In genomic region chr4:76569695-76570094, GRCh38 we compare ENCODE assay signal across 18 cellular contexts.
A peak's percentile ranks its signal among the peaks of the same experiment; 100 is the strongest.
DNase-seq lines count a peak whose midpoint lies in the region; ATAC-seq and TF ChIP-seq lines count a peak whose summit lies in the region.
"Had no signal": no experiment of that assay in that cellular context is flagged by ENCODE, and none has a peak within 500 bp of the region (broad histone marks: within the 10 kb centered on the region; RNA-seq: fewer than 3 reads in every experiment).

No MANE protein-coding gene starts in this region.

- H3K27ac Mint-ChIP-seq in endodermal cell = no peak overlapping the region
- H3K27ac Mint-ChIP-seq in nephron = peak overlapping the region in 2 of 3 experiments; percentile 30 to 39
- H3K27ac Mint-ChIP-seq: activated naive CD4-positive, alpha-beta T cell treated with anti-CD3 and anti-CD28 coated beads for 36 hours; CD4-positive, CD25-positive, alpha-beta regulatory T cell had no signal

- H3K9ac ChIP-seq in endodermal cell (ENCODE audit: extremely low read depth, low read length, poor library complexity, severe bottlenecking) = no peak overlapping the region

- WGBS in endodermal cell (ENCODE audit: insufficient coverage in 1 of 2, insufficient read length in 1 of 2), 2 experiments = 83 to 89% methylated on average over 3 to 4 of the region's 4 CpGs

- H3K27me3 ChIP-seq in cardiac muscle cell (no peaks in the 10 kb centered on the region), right atrium auricular region (no peaks in the 10 kb centered on the region), endodermal cell (ENCODE audit: control insufficient read depth, insufficient read depth, low read length, poor library complexity, severe bottlenecking) (no peaks in the 10 kb centered on the region)
- H3K27me3 ChIP-seq: MG63, ovary had no signal

- peaks cover 33% of the 10 kb centered on the region for H3K4me1 ChIP-seq in cardiac muscle cell (ENCODE audit: low read depth)
- H3K4me1 ChIP-seq in right atrium auricular region = peaks cover 0 to 11% of the 10 kb centered on the region in 2 donors
- peaks cover 8% of the 10 kb centered on the region for H3K4me1 ChIP-seq in endodermal cell (ENCODE audit: control insufficient read depth, insufficient read depth, low read length)

- TF ChIP-seq CTCF in cardiac muscle cell (IDR thresholded peaks at IDR 0.05; ENCODE audit: low read depth, low read length) (no peak), right atrium auricular region (IDR thresholded peaks at IDR 0.05) (no peak), endodermal cell (conservative IDR thresholded peaks at IDR 0.05) (no peak), nephron (IDR thresholded peaks at IDR 0.05; ENCODE audit: unreplicated experiment in 3 of 3) (no peak)

- H3K36me3 Mint-ChIP-seq in endodermal cell (ENCODE audit: low read depth) = no peaks in the 10 kb centered on the region
- no peaks in the 10 kb centered on the region for H3K36me3 Mint-ChIP-seq in nephron (ENCODE audit: low read depth)
- H3K36me3 Mint-ChIP-seq: CD4-positive, CD25-positive, alpha-beta regulatory T cell had no signal

- H3K4me3 ChIP-seq in cardiac muscle cell (no peak overlapping the region), right atrium auricular region (no peak overlapping the region), endodermal cell (ENCODE audit: low read length) (no peak overlapping the region)
- H3K4me3 ChIP-seq: MG63, ovary had no signal

- no peak overlapping the region for H3K4me3 Mint-ChIP-seq in endodermal cell
- H3K4me3 Mint-ChIP-seq in nephron = no peak overlapping the region
- H3K4me3 Mint-ChIP-seq: activated naive CD4-positive, alpha-beta T cell treated with anti-CD3 and anti-CD28 coated beads for 36 hours; CD4-positive, CD25-positive, alpha-beta regulatory T cell had no signal

- H3K27me3 Mint-ChIP-seq in endodermal cell (ENCODE audit: insufficient read depth) (peaks cover 3% of the 10 kb centered on the region), nephron (ENCODE audit: low read depth) (peaks cover 8% of the 10 kb centered on the region)

- no peak for ATAC-seq in HG03457 (IDR thresholded peaks at IDR 0.05; ENCODE audit: unreplicated experiment)

- H3K9me3 Mint-ChIP-seq in endodermal cell (no peaks in the 10 kb centered on the region), nephron (no peaks in the 10 kb centered on the region)
- H3K9me3 Mint-ChIP-seq: activated naive CD4-positive, alpha-beta T cell treated with anti-CD3 and anti-CD28 coated beads for 36 hours; CD4-positive, CD25-positive, alpha-beta regulatory T cell had no signal

- H3K9me3 ChIP-seq in cardiac muscle cell (ENCODE audit: low read depth) = no peaks in the 10 kb centered on the region
- H3K9me3 ChIP-seq in right atrium auricular region = no peaks in the 10 kb centered on the region
- no peaks in the 10 kb centered on the region for H3K9me3 ChIP-seq in endodermal cell (ENCODE audit: control insufficient read depth, low read length)
- H3K9me3 ChIP-seq: MG63, ovary had no signal

- H3K27ac ChIP-seq in cardiac muscle cell (peak overlapping the region; percentile 37), right atrium auricular region (no peak overlapping the region), endodermal cell (ENCODE audit: low read depth, low read length) (peak overlapping the region; percentile 24)
- H3K27ac ChIP-seq: ovary had no signal

- DNase-seq in cardiac muscle cell (ENCODE audit: low read depth in 1 of 2, low spot score in 1 of 2) (no peak), right atrium auricular region (ENCODE audit: low spot score) (no peak), endodermal cell (no peak), ureter (ENCODE audit: low spot score) (no peak), NCI-H2196 (lab: John Stamatoyannopoulos, UW; ENCODE audit: unreplicated experiment) (no peak)
- no peak for DNase-seq in activated CD4-positive, CD25-positive, alpha-beta regulatory T cell (lab: John Stamatoyannopoulos, UW)
- DNase-seq: activated CD4-positive, alpha-beta T cell treated with anti-CD3 and anti-CD28 coated beads, Interleukin-2, amount 50 U/mL, for 1 hour; activated naive CD4-positive, alpha-beta T cell treated with anti-CD3 and anti-CD28 coated beads for 36 hours; aorta; CD4-positive, CD25-positive, alpha-beta regulatory T cell; foreskin melanocyte; left cardiac atrium; NCI-H1694; ovary; stimulated activated CD4-positive, alpha-beta T cell treated with anti-CD3 and anti-CD28 coated beads, Interleukin-4, amount 100 ng/mL, for 24 hours had no signal

- H3K36me3 ChIP-seq in cardiac muscle cell (no peaks in the 10 kb centered on the region), right atrium auricular region (no peaks in the 10 kb centered on the region), endodermal cell (ENCODE audit: control insufficient read depth, insufficient read depth, low read length) (no peaks in the 10 kb centered on the region)
- H3K36me3 ChIP-seq: MG63, ovary had no signal

- peaks cover 20% of the 10 kb centered on the region for H3K4me1 Mint-ChIP-seq in endodermal cell
- H3K4me1 Mint-ChIP-seq in nephron = peaks cover 66% of the 10 kb centered on the region
- H3K4me1 Mint-ChIP-seq: CD4-positive, CD25-positive, alpha-beta regulatory T cell had no signal

Comparison
In these comparisons a context has a peak if more than half of its experiments do, and no peak if none do; other contexts are left out.
1. H3K27ac ChIP-seq: peak in cardiac muscle cell (single experiment) and endodermal cell (single experiment); none in right atrium auricular region (0 of 2).